ENCODE assay signal across 8 cellular contexts in genomic region chr1:27658951-27659496, GRCh38. TPM values are rescaled to one million over a fixed set of nuclear protein-coding genes. Genes with fewer than 3 reads are reported as not detected.
DNase-seq lines count a peak whose midpoint lies in the region; ATAC-seq and TF ChIP-seq lines count a peak whose summit lies in the region.

No MANE protein-coding gene starts in this region.

- ATAC-seq in GM19043 (IDR thresholded peaks at IDR 0.05; ENCODE audit: low read depth, unreplicated experiment) (peak; percentile 17), HG03175 (IDR thresholded peaks at IDR 0.05; ENCODE audit: unreplicated experiment) (peak; percentile 13), WTC11 (0 out of 2 replicates have a peak, but pooled peaks have one; percentile 1), esophagus mucosa (peak; percentile 39)

- H3K4me1 ChIP-seq in ovary (ENCODE audit: insufficient read depth), result peaks cover 8% of the 10 kb centered on the region

- peaks cover 49% of the 10 kb centered on the region for H3K4me1 Mint-ChIP-seq in WTC11

- no peak for TF ChIP-seq EP300 in ovary (IDR thresholded peaks at IDR 0.05)

- DNase-seq in WTC11 (ENCODE audit: low spot score), result no peak
- DNase-seq in ovary, result peak in 1 of 5 donors; percentile 42
- DNase-seq in NCI-H526 treated with DMSO at 0.1 percent for 48 hours (lab: John Stamatoyannopoulos, UW), result no peak
- DNase-seq in NCI-H526 (lab: John Stamatoyannopoulos, UW), result no peak

- H3K9me3 ChIP-seq in ovary, result no peaks in the 10 kb centered on the region

- peak overlapping the region; percentile 80 for H3K4me3 Mint-ChIP-seq in WTC11

- TF ChIP-seq CTCF in C4-2B (conservative IDR thresholded peaks at IDR 0.05) (no peak), WTC11 (IDR thresholded peaks at IDR 0.05) (no peak), ovary (IDR thresholded peaks at IDR 0.05) (no peak)

- intact Hi-C loops in ovary (cut with DNase I), result no loop called here

- CTCF ChIA-PET in WTC11 (lab: Charles Lee), result interaction anchor here (0.6 to 1.6 kb wide), 9 partner anchors 9 to 302 kb away, joined by 3 to 17 read pairs (median 4); no protein-coding TSS in a partner anchor

- POLR2A ChIA-PET in WTC11 (lab: Charles Lee), result no interaction called here

- no peak overlapping the region for H3K4me3 ChIP-seq in ovary

- H3K9me3 Mint-ChIP-seq in WTC11, result no peaks in the 10 kb centered on the region

- 40 to 62% (median 50%) methylated on average over 7 of the region's 7 CpGs for WGBS in ovary, 3 donors

- no peaks in the 10 kb centered on the region for H3K36me3 ChIP-seq in ovary

- H3K27ac ChIP-seq in C4-2B, result peak overlapping the region; percentile 30; the same call in 1 of the 2 replicates
- H3K27ac ChIP-seq in ovary, result peak overlapping the region; percentile 85 to 94

- H3K27ac Mint-ChIP-seq in WTC11, result peak overlapping the region; percentile 32; the same call in 1 of the 2 replicates

- H3K27me3 ChIP-seq in ovary, result no peaks in the 10 kb centered on the region

- no peak for TF ChIP-seq POLR2A in ovary (IDR thresholded peaks at IDR 0.05)

- no peaks in the 10 kb centered on the region for H3K36me3 Mint-ChIP-seq in WTC11

- peaks cover 3% of the 10 kb centered on the region; the same call in 1 of the 2 replicates for H3K27me3 Mint-ChIP-seq in WTC11 (ENCODE audit: low read depth)

TF ChIP-seq in WTC11, 78 proteins besides CTCF, POLR2A, EP300 and RAD21:
- no peak for TF ChIP-seq ZNF671 (CRISPR knock-in tag; IDR thresholded peaks at IDR 0.05)
- no peak for TF ChIP-seq NR1H2 (CRISPR knock-in tag; IDR thresholded peaks at IDR 0.05)
- no peak for TF ChIP-seq STAT6 (CRISPR knock-in tag; conservative IDR thresholded peaks at IDR 0.05; ENCODE audit: low read depth)
- no peak for TF ChIP-seq ZNF138 (CRISPR knock-in tag; conservative IDR thresholded peaks at IDR 0.05)

RNA-seq across cellular contexts. Expression of gene IFI6, which starts 13.0 kb away (rescaled TPM):
- total RNA-seq in WTC11 (2021) (4.5 to 9.4 TPM (median 6.4 TPM) in 3 replicates), esophagus mucosa (20.5 TPM), ovary (10 to 100 TPM; 30.3 to 89.1 (median 48.6) TPM)
- 100 to 1,000 TPM; 200 to 274 TPM for polyA plus RNA-seq in ovary

RNA-seq across cellular contexts. Expression of gene FGR, which starts 24.0 kb away (rescaled TPM):
- total RNA-seq in WTC11 (2021), result 0.30 to 0.77 TPM (median 0.46 TPM) in 3 replicates
- total RNA-seq in esophagus mucosa, result 1.3 TPM
- total RNA-seq in ovary, result 10 to 100 TPM in 1 of 7 donors, 1 to 10 TPM in 6; 1.1 to 14.1 (median 4.2) TPM
- polyA plus RNA-seq in ovary, result 1 to 10 TPM; 4.2 to 6.8 TPM

RNA-seq across cellular contexts. Expression of gene AHDC1, which starts 55.1 kb away (rescaled TPM):
- total RNA-seq in WTC11 (2021) (31.6 to 49.0 TPM (median 32.6 TPM) in 3 replicates), esophagus mucosa (51.7 TPM), ovary (100 to 1,000 TPM in 3 of 7 donors, 10 to 100 TPM in 4; 11.3 to 159 (median 91.2) TPM)
- polyA plus RNA-seq in ovary, result 10 to 100 TPM; 11.2 to 33.2 TPM
